9 cellular contexts compared by ENCODE assay signal in genomic region chr15:97745481-97746071, GRCh38.
DNase-seq lines count a peak whose midpoint lies in the region; ATAC-seq and TF ChIP-seq lines count a peak whose summit lies in the region.
"Had no signal": no experiment of that assay in that cellular context is flagged by ENCODE, and none has a peak within 500 bp of the region (broad histone marks: within the 10 kb centered on the region; RNA-seq: fewer than 3 reads in every experiment).

No MANE protein-coding gene starts in this region.

- ATAC-seq in activated naive CD8-positive, alpha-beta T cell treated with anti-CD3 and anti-CD28 coated beads, Interleukin-2, amount 50 U/mL, for 24 hours, result no peak
- ATAC-seq in left lung, result no peak
- ATAC-seq in stimulated activated memory B cell treated with anti-CD40 and anti-IgM and Interleukin-4, amounts not matched to agents 10 μg/mL and 1 μg/mL and 100 μg/mL, for 72 hours, result no peak
- ATAC-seq: effector memory CD8-positive, alpha-beta T cell had no signal

- TF ChIP-seq CTCF in LNCAP (IDR thresholded peaks at IDR 0.05), result peak; percentile 68
- TF ChIP-seq CTCF in left lung (IDR thresholded peaks at IDR 0.05), result peak; percentile 31 to 41

- DNase-seq in activated naive CD8-positive, alpha-beta T cell treated with anti-CD3 and anti-CD28 coated beads, Interleukin-2, amount 50 U/mL, for 24 hours, result peak; percentile 20
- no peak for DNase-seq in activated naive CD8-positive, alpha-beta T cell treated with anti-CD3 and anti-CD28 coated beads for 36 hours
- peak; percentile 39 for DNase-seq in H4 (ENCODE audit: low spot score)
- peak; percentile 81 for DNase-seq in activated CD4-positive, alpha-beta T cell treated with anti-CD3 and anti-CD28 coated beads, Interleukin-2, amount 10 ng/mL, durations not matched to agents 24 days and 14 days
- DNase-seq in left lung, result no peak
- no peak for DNase-seq in NCI-H2107 treated with DMSO at 0.1 percent for 48 hours (lab: John Stamatoyannopoulos, UW; ENCODE audit: unreplicated experiment)

- H3K36me3 ChIP-seq in left lung, result no peaks in the 10 kb centered on the region

- H3K36me3 Mint-ChIP-seq in activated naive CD8-positive, alpha-beta T cell treated with anti-CD3 and anti-CD28 coated beads, Interleukin-2, amount 50 U/mL, for 24 hours (ENCODE audit: low read depth), result no peaks in the 10 kb centered on the region
- H3K36me3 Mint-ChIP-seq in activated naive CD8-positive, alpha-beta T cell treated with anti-CD3 and anti-CD28 coated beads for 36 hours, result no peaks in the 10 kb centered on the region
- no peaks in the 10 kb centered on the region for H3K36me3 Mint-ChIP-seq in activated CD4-positive, alpha-beta T cell treated with anti-CD3 and anti-CD28 coated beads, Interleukin-2, amount 10 ng/mL, durations not matched to agents 24 days and 14 days (ENCODE audit: low read depth)
- no peaks in the 10 kb centered on the region for H3K36me3 Mint-ChIP-seq in stimulated activated memory B cell treated with anti-CD40 and anti-IgM and Interleukin-4, amounts not matched to agents 10 μg/mL and 1 μg/mL and 100 μg/mL, for 72 hours

- intact Hi-C loops in activated CD4-positive, alpha-beta T cell treated with anti-CD3 and anti-CD28 coated beads, Interleukin-2, amount 10 ng/mL, durations not matched to agents 24 days and 14 days (cut with micrococcal nuclease), result no loop called here
- intact Hi-C loops in left lung (cut with DNase I), result no loop called here

- H3K4me3 Mint-ChIP-seq in activated naive CD8-positive, alpha-beta T cell treated with anti-CD3 and anti-CD28 coated beads, Interleukin-2, amount 50 U/mL, for 24 hours, result no peak overlapping the region
- H3K4me3 Mint-ChIP-seq in activated naive CD8-positive, alpha-beta T cell treated with anti-CD3 and anti-CD28 coated beads for 36 hours, result no peak overlapping the region
- H3K4me3 Mint-ChIP-seq in activated CD4-positive, alpha-beta T cell treated with anti-CD3 and anti-CD28 coated beads, Interleukin-2, amount 10 ng/mL, durations not matched to agents 24 days and 14 days, result no peak overlapping the region
- H3K4me3 Mint-ChIP-seq in stimulated activated memory B cell treated with anti-CD40 and anti-IgM and Interleukin-4, amounts not matched to agents 10 μg/mL and 1 μg/mL and 100 μg/mL, for 72 hours, result no peak overlapping the region
- H3K4me3 Mint-ChIP-seq: effector memory CD8-positive, alpha-beta T cell had no signal

- H3K27me3 Mint-ChIP-seq in activated naive CD8-positive, alpha-beta T cell treated with anti-CD3 and anti-CD28 coated beads, Interleukin-2, amount 50 U/mL, for 24 hours, result no peaks in the 10 kb centered on the region
- peaks cover 4% of the 10 kb centered on the region for H3K27me3 Mint-ChIP-seq in activated naive CD8-positive, alpha-beta T cell treated with anti-CD3 and anti-CD28 coated beads for 36 hours
- no peaks in the 10 kb centered on the region for H3K27me3 Mint-ChIP-seq in activated CD4-positive, alpha-beta T cell treated with anti-CD3 and anti-CD28 coated beads, Interleukin-2, amount 10 ng/mL, durations not matched to agents 24 days and 14 days
- H3K27me3 Mint-ChIP-seq in stimulated activated memory B cell treated with anti-CD40 and anti-IgM and Interleukin-4, amounts not matched to agents 10 μg/mL and 1 μg/mL and 100 μg/mL, for 72 hours, result peaks cover 3% of the 10 kb centered on the region
- H3K27me3 Mint-ChIP-seq: effector memory CD8-positive, alpha-beta T cell had no signal

- H3K27ac Mint-ChIP-seq in activated naive CD8-positive, alpha-beta T cell treated with anti-CD3 and anti-CD28 coated beads, Interleukin-2, amount 50 U/mL, for 24 hours, result no peak overlapping the region
- no peak overlapping the region for H3K27ac Mint-ChIP-seq in activated naive CD8-positive, alpha-beta T cell treated with anti-CD3 and anti-CD28 coated beads for 36 hours
- no peak overlapping the region for H3K27ac Mint-ChIP-seq in activated CD4-positive, alpha-beta T cell treated with anti-CD3 and anti-CD28 coated beads, Interleukin-2, amount 10 ng/mL, durations not matched to agents 24 days and 14 days
- no peak overlapping the region for H3K27ac Mint-ChIP-seq in stimulated activated memory B cell treated with anti-CD40 and anti-IgM and Interleukin-4, amounts not matched to agents 10 μg/mL and 1 μg/mL and 100 μg/mL, for 72 hours
- H3K27ac Mint-ChIP-seq: effector memory CD8-positive, alpha-beta T cell had no signal

- no peaks in the 10 kb centered on the region for H3K9me3 Mint-ChIP-seq in activated naive CD8-positive, alpha-beta T cell treated with anti-CD3 and anti-CD28 coated beads, Interleukin-2, amount 50 U/mL, for 24 hours
- peaks cover 1% of the 10 kb centered on the region for H3K9me3 Mint-ChIP-seq in activated naive CD8-positive, alpha-beta T cell treated with anti-CD3 and anti-CD28 coated beads for 36 hours
- H3K9me3 Mint-ChIP-seq in activated CD4-positive, alpha-beta T cell treated with anti-CD3 and anti-CD28 coated beads, Interleukin-2, amount 10 ng/mL, durations not matched to agents 24 days and 14 days, result no peaks in the 10 kb centered on the region
- no peaks in the 10 kb centered on the region for H3K9me3 Mint-ChIP-seq in stimulated activated memory B cell treated with anti-CD40 and anti-IgM and Interleukin-4, amounts not matched to agents 10 μg/mL and 1 μg/mL and 100 μg/mL, for 72 hours

- no peaks in the 10 kb centered on the region for H3K27me3 ChIP-seq in left lung

- no peaks in the 10 kb centered on the region for H3K9me3 ChIP-seq in left lung

- H3K4me1 Mint-ChIP-seq in activated naive CD8-positive, alpha-beta T cell treated with anti-CD3 and anti-CD28 coated beads, Interleukin-2, amount 50 U/mL, for 24 hours, result no peaks in the 10 kb centered on the region
- no peaks in the 10 kb centered on the region for H3K4me1 Mint-ChIP-seq in activated naive CD8-positive, alpha-beta T cell treated with anti-CD3 and anti-CD28 coated beads for 36 hours
- no peaks in the 10 kb centered on the region for H3K4me1 Mint-ChIP-seq in activated CD4-positive, alpha-beta T cell treated with anti-CD3 and anti-CD28 coated beads, Interleukin-2, amount 10 ng/mL, durations not matched to agents 24 days and 14 days
- no peaks in the 10 kb centered on the region for H3K4me1 Mint-ChIP-seq in stimulated activated memory B cell treated with anti-CD40 and anti-IgM and Interleukin-4, amounts not matched to agents 10 μg/mL and 1 μg/mL and 100 μg/mL, for 72 hours

- H3K4me1 ChIP-seq in left lung, result no peaks in the 10 kb centered on the region

- H3K4me3 ChIP-seq in left lung, result no peak overlapping the region

- H3K27ac ChIP-seq in left lung, result no peak overlapping the region

Comparison
In these comparisons a context has a peak if more than half of its experiments do, and no peak if none do; other contexts are left out.
1. DNase-seq: peak in activated naive CD8-positive, alpha-beta T cell treated with anti-CD3 and anti-CD28 coated beads, Interleukin-2, amount 50 U/mL, for 24 hours (single experiment), H4 (single experiment) and activated CD4-positive, alpha-beta T cell treated with anti-CD3 and anti-CD28 coated beads, Interleukin-2, amount 10 ng/mL, durations not matched to agents 24 days and 14 days (single experiment); none in activated naive CD8-positive, alpha-beta T cell treated with anti-CD3 and anti-CD28 coated beads for 36 hours (single experiment), left lung (0 of 2) and NCI-H2107 treated with DMSO at 0.1 percent for 48 hours (single experiment).